Comparison of ENCODE assay signal across 8 cellular contexts in the genomic region with DNA sequence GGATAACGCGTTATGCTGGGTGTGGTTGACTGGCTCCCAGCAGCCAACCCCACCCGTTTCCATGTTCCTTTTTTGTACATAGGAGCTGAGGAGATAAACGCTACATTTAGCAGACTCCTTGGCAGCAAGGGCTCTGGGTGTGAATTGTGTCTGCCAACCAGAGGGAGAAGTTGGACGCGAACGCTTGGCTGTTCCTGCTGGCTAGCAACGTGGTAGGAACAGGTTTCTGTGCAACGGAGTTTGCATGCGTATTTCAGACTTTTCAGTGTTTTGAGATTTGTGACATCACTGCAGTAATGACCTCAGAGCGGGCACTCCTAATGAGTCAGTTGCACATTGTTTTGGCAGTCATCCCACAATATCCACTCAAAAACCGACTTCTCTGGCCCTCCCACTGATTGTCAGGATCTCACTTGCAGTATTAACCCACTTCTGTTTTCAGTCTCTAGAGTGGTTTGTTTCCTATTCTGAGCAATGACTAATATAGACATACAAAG.
DNase-seq lines count a peak whose midpoint lies in the region; ATAC-seq, FAIRE-seq and TF ChIP-seq lines count a peak whose summit lies in the region.

No MANE protein-coding gene starts in this region.

- H3K4me3 ChIP-seq in fibroblast of pulmonary artery (replicated peaks; ENCODE audit: low read depth, low read length) (no peak overlapping the region), small intestine (ENCODE audit: low read depth in 1 of 2, low read length in 2 of 2) (no peak overlapping the region)

- no peak for FAIRE-seq in small intestine (lab: Jason Lieb, UNC)

- no peak for TF ChIP-seq CTCF in fibroblast of pulmonary artery (IDR thresholded peaks at IDR 0.05; ENCODE audit: low read length, missing control alignments)

- H3K27ac ChIP-seq in small intestine (ENCODE audit: low read depth in 1 of 2, low read length in 1 of 2), result no peak overlapping the region

- no peaks in the 10 kb centered on the region for H3K36me3 ChIP-seq in small intestine (ENCODE audit: control insufficient read depth in 2 of 2, insufficient read depth in 2 of 2, low read length in 2 of 2)

- H3K27me3 ChIP-seq in small intestine (ENCODE audit: control insufficient read depth in 2 of 2, insufficient read depth in 2 of 2, low read length in 2 of 2), result no peaks in the 10 kb centered on the region

- peak; percentile 77 for ATAC-seq in GM18498 (IDR thresholded peaks at IDR 0.05; ENCODE audit: unreplicated experiment)
- ATAC-seq in GM21619 (IDR thresholded peaks at IDR 0.05; ENCODE audit: unreplicated experiment), result peak; percentile 65
- ATAC-seq in HG03097 (IDR thresholded peaks at IDR 0.05; ENCODE audit: low FRiP score, unreplicated experiment), result no peak

- H3K4me1 ChIP-seq in small intestine (ENCODE audit: control insufficient read depth in 2 of 2, insufficient read depth in 1 of 2, low read depth in 1 of 2, low read length in 1 of 2), result no peaks in the 10 kb centered on the region

- peak; percentile 27 for DNase-seq in NCI-H1105 (lab: John Stamatoyannopoulos, UW)
- DNase-seq in fibroblast of pulmonary artery (ENCODE audit: low read depth), result peak; percentile 87
- no peak for DNase-seq in small intestine
- DNase-seq in SW480 (ENCODE audit: low spot score), result no peak
- no peak for DNase-seq in amniotic stem cell (lab: John Stamatoyannopoulos, UW)

- no peaks in the 10 kb centered on the region for H3K9me3 ChIP-seq in small intestine (ENCODE audit: control insufficient read depth, low read depth)

- WGBS in small intestine, 3 donors, result 56 to 69% (median 66%) methylated on average over 12 of the region's 12 CpGs

Comparison
In these comparisons a context has a peak if more than half of its experiments do, and no peak if none do; other contexts are left out.
1. DNase-seq: peak in NCI-H1105 (single experiment) and fibroblast of pulmonary artery (single experiment); none in small intestine (single experiment), SW480 (single experiment) and amniotic stem cell (single experiment).